ENCODE assay signal across 29 cellular contexts in the genomic region with DNA sequence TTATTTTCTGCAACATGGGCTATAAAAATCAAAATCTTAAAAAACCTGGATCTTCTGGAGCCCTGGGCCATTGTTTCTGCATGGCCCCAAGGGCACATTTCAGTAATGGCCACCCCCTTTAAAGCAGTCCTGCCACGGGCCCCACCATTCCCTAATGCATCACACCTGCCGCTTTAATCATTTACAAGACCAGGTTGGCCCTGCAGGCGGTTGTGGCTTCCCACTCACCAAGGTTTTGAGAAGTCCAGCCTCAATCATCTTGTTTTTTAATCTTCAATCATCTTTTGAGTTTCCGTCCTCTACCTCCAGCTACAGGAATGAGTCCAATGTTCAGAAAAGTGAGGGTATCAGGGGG. TPM values are rescaled to one million over a fixed set of nuclear protein-coding genes. Genes with fewer than 3 reads are reported as not detected.
A peak's percentile ranks its signal among the peaks of the same experiment; 100 is the strongest.
DNase-seq lines count a peak whose midpoint lies in the region; ATAC-seq and TF ChIP-seq lines count a peak whose summit lies in the region.
"Had no signal": no experiment of that assay in that cellular context is flagged by ENCODE, and none has a peak within 500 bp of the region (broad histone marks: within the 10 kb centered on the region; RNA-seq: fewer than 3 reads in every experiment).

No MANE protein-coding gene starts in this region.

- H3K79me2 ChIP-seq in Loucy (ENCODE audit: insufficient read depth, low read length): no peaks in the 10 kb centered on the region

- H3K9me3 Mint-ChIP-seq in activated T-cell treated with anti-CD3 and anti-CD28 coated beads, Interleukin-2, amount 50 U/mL, for 72 hours: no peaks in the 10 kb centered on the region
- H3K9me3 Mint-ChIP-seq in effector memory CD8-positive, alpha-beta T cell: no peaks in the 10 kb centered on the region
- no peaks in the 10 kb centered on the region for H3K9me3 Mint-ChIP-seq in mesothelial cell of epicardium
- H3K9me3 Mint-ChIP-seq: activated T-helper 2 cell treated with anti-CD3 and anti-CD28 coated beads, Interferon-gamma antibody, Interleukin-2, Interleukin-4, amounts not matched to agents 10 μg/mL and 5 μg/mL and 100 μg/mL, durations not matched to agents 14 hours and 24 hours and 36 hours had no signal

- no peak overlapping the region for H3K4me2 ChIP-seq in Loucy (ENCODE audit: low read depth, low read length, poor library complexity, severe bottlenecking)

- 92% methylated on average over 4 of the region's 4 CpGs for WGBS in suprapubic skin

- H3K36me3 Mint-ChIP-seq in activated T-cell treated with anti-CD3 and anti-CD28 coated beads, Interleukin-2, amount 50 U/mL, for 72 hours (ENCODE audit: insufficient read depth in 2 of 2): no peaks in the 10 kb centered on the region
- peaks cover 4% of the 10 kb centered on the region for H3K36me3 Mint-ChIP-seq in effector memory CD8-positive, alpha-beta T cell (ENCODE audit: insufficient read depth)
- H3K36me3 Mint-ChIP-seq in mesothelial cell of epicardium: no peaks in the 10 kb centered on the region

- TF ChIP-seq CTCF in Loucy (conservative IDR thresholded peaks at IDR 0.05; ENCODE audit: low read length): no peak
- no peak for TF ChIP-seq CTCF in mesothelial cell of epicardium (IDR thresholded peaks at IDR 0.05; ENCODE audit: unreplicated experiment)
- TF ChIP-seq CTCF in suprapubic skin (IDR thresholded peaks at IDR 0.05): no peak

- no peaks in the 10 kb centered on the region for H3K27me3 Mint-ChIP-seq in activated T-cell treated with anti-CD3 and anti-CD28 coated beads, Interleukin-2, amount 50 U/mL, for 72 hours (ENCODE audit: low read depth)
- no peaks in the 10 kb centered on the region for H3K27me3 Mint-ChIP-seq in effector memory CD8-positive, alpha-beta T cell
- peaks cover 2% of the 10 kb centered on the region for H3K27me3 Mint-ChIP-seq in mesothelial cell of epicardium (ENCODE audit: low read depth)

- TF ChIP-seq POLR2A in suprapubic skin (IDR thresholded peaks at IDR 0.05): no peak

- ATAC-seq in activated T-cell treated with anti-CD3 and anti-CD28 coated beads, Interleukin-2, amount 50 U/mL, for 72 hours (replicated peaks in 1 of 2): peak; percentile 22 to 27
- ATAC-seq in effector memory CD8-positive, alpha-beta T cell (replicated peaks): no peak
- ATAC-seq: gastrocnemius medialis, HCT116, left cardiac atrium had no signal

- H3F3A ChIP-seq in Loucy (ENCODE audit: low read depth): no peaks in the 10 kb centered on the region

- H2AFZ ChIP-seq in Loucy (ENCODE audit: low read length): peak overlapping the region; percentile 49

- no peaks in the 10 kb centered on the region for H3K9me2 ChIP-seq in Loucy (replicated peaks; ENCODE audit: low read depth, low read length)

- H3K36me3 ChIP-seq in Loucy (ENCODE audit: insufficient read depth, low read length): no peaks in the 10 kb centered on the region
- no peaks in the 10 kb centered on the region for H3K36me3 ChIP-seq in suprapubic skin
- H3K36me3 ChIP-seq: BLaER1, gastrocnemius medialis, prostate gland, sigmoid colon, stomach, tibial nerve had no signal

- H3K4me3 ChIP-seq in Loucy (ENCODE audit: low read length, poor library complexity, severe bottlenecking) (no peak overlapping the region), suprapubic skin (no peak overlapping the region)
- H3K4me3 ChIP-seq: BLaER1, gastrocnemius medialis, prostate gland, sigmoid colon, stomach, tibial nerve had no signal

- H3K27me3 ChIP-seq in Loucy (ENCODE audit: insufficient read depth, low read length, poor library complexity, severe bottlenecking): no peaks in the 10 kb centered on the region
- H3K27me3 ChIP-seq in suprapubic skin: no peaks in the 10 kb centered on the region
- H3K27me3 ChIP-seq: BLaER1, gastrocnemius medialis, sigmoid colon, stomach, tibial nerve had no signal

- no peak overlapping the region for H3K27ac Mint-ChIP-seq in activated T-cell treated with anti-CD3 and anti-CD28 coated beads, Interleukin-2, amount 50 U/mL, for 72 hours
- peak overlapping the region; percentile 92 to 96 for H3K27ac Mint-ChIP-seq in effector memory CD8-positive, alpha-beta T cell
- no peak overlapping the region for H3K27ac Mint-ChIP-seq in mesothelial cell of epicardium

- H4K20me1 ChIP-seq in Loucy (ENCODE audit: insufficient read depth, low read length, poor library complexity, severe bottlenecking): no peaks in the 10 kb centered on the region
- H4K20me1 ChIP-seq: BLaER1 had no signal

- H3K4me1 Mint-ChIP-seq in activated T-cell treated with anti-CD3 and anti-CD28 coated beads, Interleukin-2, amount 50 U/mL, for 72 hours (ENCODE audit: low read depth): peaks cover 33% of the 10 kb centered on the region
- peaks cover 30 to 31% of the 10 kb centered on the region in 2 donors for H3K4me1 Mint-ChIP-seq in effector memory CD8-positive, alpha-beta T cell (ENCODE audit: low read depth in 2 of 2)
- no peaks in the 10 kb centered on the region for H3K4me1 Mint-ChIP-seq in mesothelial cell of epicardium

- peak overlapping the region; percentile 62 for H3K9ac ChIP-seq in Loucy (ENCODE audit: low read depth, low read length, poor library complexity, severe bottlenecking)
- H3K9ac ChIP-seq: BLaER1 had no signal

- no peak for TF ChIP-seq EP300 in suprapubic skin (IDR thresholded peaks at IDR 0.05)

- peaks cover 26% of the 10 kb centered on the region for H3K4me1 ChIP-seq in Loucy (ENCODE audit: insufficient read depth, low read length, poor library complexity, severe bottlenecking)
- H3K4me1 ChIP-seq in suprapubic skin: peaks cover 3% of the 10 kb centered on the region
- H3K4me1 ChIP-seq: gastrocnemius medialis, prostate gland, sigmoid colon, stomach, tibial nerve had no signal

- DNase-seq in activated T-cell treated with anti-CD3 and anti-CD28 coated beads, Interleukin-2, amount 50 U/mL, for 72 hours: no peak
- DNase-seq in activated T-cell treated with anti-CD3 and anti-CD28 coated beads, Interleukin-2, amount 50 U/mL, for 48 hours: no peak
- no peak for DNase-seq in effector memory CD8-positive, alpha-beta T cell
- DNase-seq in mesothelial cell of epicardium (ENCODE audit: low spot score in 2 of 2, unreplicated experiment in 2 of 2) (no peak), suprapubic skin (ENCODE audit: low spot score in 2 of 2) (no peak)
- DNase-seq in effector CD8-positive, alpha-beta T cell (lab: John Stamatoyannopoulos, UW): no peak
- DNase-seq: Calu3, cerebellar nuclear complex, gastrocnemius medialis, hippocampal formation, KBM-7, left cardiac atrium, NCI-H1417 treated with DMSO at 0.1 percent for 48 hours, NCI-H2107, NCI-H446, NCI-H82, sigmoid colon, stomach, T-helper 1 cell had no signal

- no peak overlapping the region for H3K27ac ChIP-seq in suprapubic skin
- H3K27ac ChIP-seq: BLaER1, gastrocnemius medialis, prostate gland, RWPE1, sigmoid colon, tibial nerve had no signal

- peak overlapping the region; percentile 18 to 57 for H3K4me3 Mint-ChIP-seq in activated T-cell treated with anti-CD3 and anti-CD28 coated beads, Interleukin-2, amount 50 U/mL, for 72 hours
- peak overlapping the region; percentile 89 to 90 for H3K4me3 Mint-ChIP-seq in effector memory CD8-positive, alpha-beta T cell
- H3K4me3 Mint-ChIP-seq in mesothelial cell of epicardium: no peak overlapping the region

- no peaks in the 10 kb centered on the region for H3K9me3 ChIP-seq in Loucy (ENCODE audit: insufficient read depth, low read depth, low read length)
- no peaks in the 10 kb centered on the region for H3K9me3 ChIP-seq in suprapubic skin
- H3K9me3 ChIP-seq: BLaER1, gastrocnemius medialis, prostate gland, sigmoid colon, stomach, tibial nerve had no signal

RNA-seq across cellular contexts. Expression of a gene that starts 20.3 kb away (rescaled TPM):
- total RNA-seq in activated T-cell treated with anti-CD3 and anti-CD28 coated beads, Interleukin-2, amount 50 U/mL, for 72 hours: 100 to 1,000 TPM; 112 to 155 TPM
- total RNA-seq in mesothelial cell of epicardium (66.3 to 74.6 TPM (median 69.1 TPM) in 3 replicates), suprapubic skin (10 to 100 TPM; 27.9 to 56.6 (median 44.1) TPM)

RNA-seq across cellular contexts. Expression of a gene that starts 27.4 kb away (rescaled TPM):
- 10 to 100 TPM; 39.4 to 39.8 TPM for total RNA-seq in activated T-cell treated with anti-CD3 and anti-CD28 coated beads, Interleukin-2, amount 50 U/mL, for 72 hours
- 6.8 to 8.9 TPM (median 7.1 TPM) in 3 replicates for total RNA-seq in mesothelial cell of epicardium
- total RNA-seq in suprapubic skin: 1,000 to 10,000 TPM; 2,588 to 6,426 (median 4,304) TPM

RNA-seq across cellular contexts. Expression of a gene that starts 40.0 kb away (rescaled TPM):
- 10 to 100 TPM in 1 of 2 donors, 1 to 10 TPM in 1; 9.6 to 37.5 TPM for total RNA-seq in activated T-cell treated with anti-CD3 and anti-CD28 coated beads, Interleukin-2, amount 50 U/mL, for 72 hours
- total RNA-seq in mesothelial cell of epicardium (not detected in 3 replicates), suprapubic skin (10 to 100 TPM in 2 of 4 donors, 1 to 10 TPM in 2; 1.9 to 23.9 (median 11.9) TPM)
- total RNA-seq: activated T-helper 2 cell treated with anti-CD3 and anti-CD28 coated beads, Interferon-gamma antibody, Interleukin-2, Interleukin-4, amounts not matched to agents 10 μg/mL and 5 μg/mL and 100 μg/mL, durations not matched to agents 14 hours and 24 hours and 36 hours; Calu3; dermis microvascular lymphatic vessel endothelial cell; gastrocnemius medialis; HT1080; left cardiac atrium; sigmoid colon; SK-MEL-5 had no signal

RNA-seq across cellular contexts. Expression of a gene that starts 41.8 kb away (rescaled TPM):
- total RNA-seq in activated T-cell treated with anti-CD3 and anti-CD28 coated beads, Interleukin-2, amount 50 U/mL, for 72 hours: 10 to 100 TPM; 26.8 to 45.6 TPM
- total RNA-seq in mesothelial cell of epicardium (not detected in 3 replicates), suprapubic skin (100 to 1,000 TPM in 1 of 4 donors, 10 to 100 TPM in 3; 35.9 to 117 (median 62.7) TPM)
- total RNA-seq: Calu3, dermis microvascular lymphatic vessel endothelial cell, SK-MEL-5 had no signal

RNA-seq across cellular contexts. Expression of a gene that starts 51.9 kb away (rescaled TPM):
- total RNA-seq in activated T-cell treated with anti-CD3 and anti-CD28 coated beads, Interleukin-2, amount 50 U/mL, for 72 hours: 10 to 100 TPM; 39.1 to 48.4 TPM
- 0.63 to 0.95 TPM (median 0.66 TPM) in 3 replicates for total RNA-seq in mesothelial cell of epicardium
- 10 to 100 TPM in 3 of 4 donors, 1 to 10 TPM in 1; 5.6 to 16.6 (median 12.9) TPM for total RNA-seq in suprapubic skin
- total RNA-seq: HT1080, SK-MEL-5 had no signal

Comparison
In these comparisons a context has a peak if more than half of its experiments do, and no peak if none do; other contexts are left out.
1. H3K27ac Mint-ChIP-seq: peak in effector memory CD8-positive, alpha-beta T cell (2 of 2); none in activated T-cell treated with anti-CD3 and anti-CD28 coated beads, Interleukin-2, amount 50 U/mL, for 72 hours (single experiment) and mesothelial cell of epicardium (single experiment).
2. RNA of a gene that starts 27.4 kb away (total RNA-seq): 2,588 to 6,426 TPM in suprapubic skin; 39.4 to 39.8 TPM in activated T-cell treated with anti-CD3 and anti-CD28 coated beads, Interleukin-2, amount 50 U/mL, for 72 hours and 6.8 to 8.9 TPM in mesothelial cell of epicardium; every median in the first group is over 10 times any median in the second.